In genomic region chr1:204445860-204446412, GRCh38 we compare ENCODE assay signal across 1 cellular context.
TF ChIP-seq lines count a peak whose summit lies in the region.

No MANE protein-coding gene starts in this region.

TF ChIP-seq in HepG2, 621 proteins besides CTCF, POLR2A, EP300 and RAD21:
- TF ChIP-seq ZNF574 (CRISPR knock-in tag; IDR thresholded peaks at IDR 0.05): 0 out of 2 replicates have a peak, but pooled peaks have one; percentile 16
- TF ChIP-seq ZNF572 (CRISPR knock-in tag; IDR thresholded peaks at IDR 0.05): 0 out of 2 replicates have a peak, but pooled peaks have one; percentile 29
- no peak for TF ChIP-seq DRAP1 (CRISPR knock-in tag; IDR thresholded peaks at IDR 0.05)
- TF ChIP-seq ZNF510 (CRISPR knock-in tag; IDR thresholded peaks at IDR 0.05; ENCODE audit: low read depth): 0 out of 2 replicates have a peak, but pooled peaks have one; percentile 62
- peak; percentile 25 for TF ChIP-seq ZNF687 (CRISPR knock-in tag; IDR thresholded peaks at IDR 0.05)
- 0 out of 2 replicates have a peak, but pooled peaks have one; percentile 25 for TF ChIP-seq ZSCAN25 (CRISPR knock-in tag; IDR thresholded peaks at IDR 0.05)
- 0 out of 2 replicates have a peak, but pooled peaks have one; percentile 45 for TF ChIP-seq ZNF343 (CRISPR knock-in tag; IDR thresholded peaks at IDR 0.05)
- peak; percentile 23; the same call in 1 of the 2 replicates for TF ChIP-seq ZNF318 (CRISPR knock-in tag; IDR thresholded peaks at IDR 0.05)
- TF ChIP-seq RFX5 (IDR thresholded peaks at IDR 0.05; ENCODE audit: low read depth, low read length): no peak
TF ChIP-seq in HepG2: peak in this region for 7.
